ENCODE assay signal across 23 cellular contexts in the genomic region with DNA sequence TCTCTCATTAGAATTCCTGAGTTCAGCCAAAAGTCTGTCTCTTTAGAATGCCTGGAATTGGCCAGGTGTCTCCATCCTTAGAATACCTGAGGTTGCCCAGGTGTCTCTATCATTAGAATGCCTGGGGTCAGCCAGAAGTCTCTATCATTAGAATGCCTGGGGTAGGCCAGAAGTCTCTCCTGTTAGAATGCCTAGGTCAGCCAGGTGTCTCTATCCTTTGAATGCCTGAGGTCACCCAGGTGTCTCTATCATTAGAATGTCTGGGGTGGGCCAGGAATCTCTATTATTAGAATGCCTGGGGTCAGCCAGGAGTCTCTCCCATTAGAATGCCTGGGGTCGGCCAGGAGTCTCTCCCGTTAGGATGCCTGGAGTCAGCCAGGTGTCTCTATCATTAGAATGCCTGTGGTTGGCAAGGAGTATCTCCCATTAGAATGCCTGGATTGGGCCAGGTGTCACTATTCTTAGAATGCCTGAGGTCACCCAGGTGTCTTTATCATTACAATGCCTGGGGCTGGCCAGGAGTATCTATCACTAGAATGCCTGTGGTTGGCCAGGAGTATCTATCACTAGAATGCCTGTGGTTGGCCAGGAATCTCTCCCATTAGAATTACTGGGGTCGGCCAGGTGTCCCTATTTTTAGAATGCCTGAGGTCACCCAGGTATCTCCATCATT.
"Had no signal": no experiment of that assay in that cellular context is flagged by ENCODE, and none has a peak within 500 bp of the region (broad histone marks: within the 10 kb centered on the region; RNA-seq: fewer than 3 reads in every experiment).

No MANE protein-coding gene starts in this region.

- H3K27ac Mint-ChIP-seq: dendritic cell treated with granulocyte-macrophage colony-stimulating factor and Interleukin-4, amounts not matched to agents 40 ng/mL and 50 ng/mL, for 4 days; effector memory CD8-positive, alpha-beta T cell; memory B cell; naive thymus-derived CD4-positive, alpha-beta T cell; nephron progenitor cell; type B pancreatic cell had no signal

- H3K9me3 Mint-ChIP-seq: effector memory CD8-positive, alpha-beta T cell; memory B cell had no signal

- H3K4me3 Mint-ChIP-seq: dendritic cell treated with granulocyte-macrophage colony-stimulating factor and Interleukin-4, amounts not matched to agents 40 ng/mL and 50 ng/mL, for 4 days; effector memory CD8-positive, alpha-beta T cell; memory B cell; naive thymus-derived CD4-positive, alpha-beta T cell; nephron progenitor cell; type B pancreatic cell had no signal

- H3K4me1 ChIP-seq: left lung, lower lobe of right lung, parathyroid adenoma, right lobe of liver, uterus had no signal

- H3K4me1 Mint-ChIP-seq: memory B cell, nephron progenitor cell had no signal

- H3K4me3 ChIP-seq: esophagus muscularis mucosa, gastrocnemius medialis, heart right ventricle, left lung, lower lobe of right lung, psoas muscle, right lobe of liver, stomach, uterus had no signal

- H2AFZ ChIP-seq: parathyroid adenoma had no signal

- H3K36me3 Mint-ChIP-seq: memory B cell, type B pancreatic cell had no signal

- H3K9ac ChIP-seq: parathyroid adenoma had no signal

- H3K79me2 ChIP-seq: parathyroid adenoma had no signal

- H3K27me3 ChIP-seq: right lobe of liver, uterus had no signal

- H3K36me3 ChIP-seq: esophagus muscularis mucosa, gastrocnemius medialis, heart right ventricle, left lung, lower lobe of right lung, right lobe of liver, stomach, uterus had no signal

- H3K27ac ChIP-seq: epithelial cell of prostate, esophagus muscularis mucosa, gastrocnemius medialis, heart right ventricle, left lung, lower lobe of right lung, parathyroid adenoma, psoas muscle, right lobe of liver, stomach, uterus had no signal

- DNase-seq: effector memory CD8-positive, alpha-beta T cell; gastrocnemius medialis; heart right ventricle; hypothalamus; islet precursor cell; left lung; lower lobe of right lung; naive thymus-derived CD4-positive, alpha-beta T cell; nephron progenitor cell; psoas muscle; retina; right lobe of liver; stimulated activated CD4-positive, alpha-beta T cell treated with anti-CD3 and anti-CD28 coated beads, Interleukin-12 subunit alpha, Interleukin-12 subunit beta, amount 100 ng/mL, for 4 hours; stimulated activated naive CD4-positive, alpha-beta T cell; stomach; substantia nigra; uterus had no signal

- ATAC-seq: effector memory CD8-positive, alpha-beta T cell; gastrocnemius medialis; heart right ventricle; left lung; lower lobe of right lung; naive thymus-derived CD4-positive, alpha-beta T cell; psoas muscle; right lobe of liver had no signal
